In genomic region chr22:23956301-23956900, GRCh38 we compare ENCODE assay signal across 9 cellular contexts. TPM values are rescaled to one million over a fixed set of nuclear protein-coding genes. Genes with fewer than 3 reads are reported as not detected.
DNase-seq lines count a peak whose midpoint lies in the region; ATAC-seq and TF ChIP-seq lines count a peak whose summit lies in the region.
"Not testable (repeated sequence)": the region's sequence is repeated elsewhere in the genome, so short reads cannot be mapped to it uniquely, and the experiment has no call there.
"Had no signal": no experiment of that assay in that cellular context is flagged by ENCODE, and none has a peak within 500 bp of the region (broad histone marks: within the 10 kb centered on the region; RNA-seq: fewer than 3 reads in every experiment).

No MANE protein-coding gene starts in this region.

- DNase-seq in COLO668 (lab: John Stamatoyannopoulos, UW; ENCODE audit: unreplicated experiment) (peak; percentile 73), HK-2 (ENCODE audit: unreplicated experiment) (peak; percentile 49), NCI-H526 treated with DMSO at 0.1 percent for 48 hours (lab: John Stamatoyannopoulos, UW) (peak; percentile 0), astrocyte of the hippocampus (ENCODE audit: low read depth, low spot score) (peak; percentile 71), heart left ventricle (peak in 4 of 5 donors; percentile 49 to 81 (median 70))
- peak; percentile 27 to 80 for DNase-seq in stimulated activated CD8-positive, alpha-beta memory T cell treated with anti-CD3 and anti-CD28 coated beads, Interleukin-4, amount 100 ng/mL, for 4 hours (ENCODE audit: low read depth in 2 of 2, low spot score in 1 of 2)

- H3K4me1 ChIP-seq in heart left ventricle; neutrophil (ENCODE audit: control insufficient read depth in 1 of 2, insufficient read depth in 1 of 2, low read depth in 1 of 2, low read length in 1 of 2): not testable (repeated sequence)

- TF ChIP-seq CTCF in heart left ventricle (IDR thresholded peaks at IDR 0.05) = peak; percentile 58 to 88 (median 81)
- TF ChIP-seq CTCF in neutrophil (IDR thresholded peaks at IDR 0.05) = peak; percentile 83

- H3K36me3 ChIP-seq in heart left ventricle, neutrophil: not testable (repeated sequence)

- H3K4me3 ChIP-seq in heart left ventricle; neutrophil (ENCODE audit: low read depth in 1 of 2, low read length in 1 of 2): not testable (repeated sequence)

- not testable (repeated sequence) for H3K27ac ChIP-seq in heart left ventricle, neutrophil

- intact Hi-C loops in heart left ventricle (cut with DNase I) = loop anchor here in 4 of 10 donors (10.0 kb wide), 4 partner anchors 92 to 412 kb away; partner anchors contain the start of gene SUSD2 (in 1 of the 4)

- peak; percentile 86 to 94 for ATAC-seq in activated CD4-positive, CD25-positive, alpha-beta regulatory T cell treated with anti-CD3 and anti-CD28 coated beads, Interleukin-2, amount 50 U/mL, for 24 hours
- peak; percentile 50 to 73 (median 58) for ATAC-seq in heart left ventricle

- not testable (repeated sequence) for H3K27me3 ChIP-seq in heart left ventricle, neutrophil

- WGBS in heart left ventricle, 4 donors = 21 to 30% (median 23%) methylated on average over 12 of the region's 12 CpGs

- not testable (repeated sequence) for H3K9me3 ChIP-seq in heart left ventricle, neutrophil

- TF ChIP-seq POLR2A in heart left ventricle (IDR thresholded peaks at IDR 0.05) = not testable (repeated sequence)

RNA-seq across cellular contexts. Expression of gene GSTT2B, which starts 4.6 kb away (rescaled TPM):
- total RNA-seq in heart left ventricle = 10 to 100 TPM in 1 of 9 donors, 1 to 10 TPM in 7, under 1 TPM in 1; 0.81 to 15.5 (median 6.2) TPM
- 10 to 100 TPM in 1 of 2 donors, 1 to 10 TPM in 1; 6.6 to 19.9 TPM for polyA plus RNA-seq in heart left ventricle
- total RNA-seq: activated CD8-positive, alpha-beta memory T cell treated with anti-CD3 and anti-CD28 coated beads for 36 hours had no signal

RNA-seq across cellular contexts. Expression of gene DDTL, which starts 10.3 kb away (rescaled TPM):
- 1 to 10 TPM in 5 of 9 donors, not detected in 4; 1.1 to 2.3 (median 2.2) TPM for total RNA-seq in heart left ventricle
- polyA plus RNA-seq in heart left ventricle = 1 to 10 TPM; 2.8 to 6.7 TPM
- total RNA-seq: activated CD8-positive, alpha-beta memory T cell treated with anti-CD3 and anti-CD28 coated beads for 36 hours had no signal

RNA-seq across cellular contexts. Expression of gene DDT, which starts 17.8 kb away (rescaled TPM):
- 100 to 1,000 TPM; 117 to 210 (median 153) TPM for total RNA-seq in heart left ventricle
- polyA plus RNA-seq in heart left ventricle = 100 to 1,000 TPM; 301 to 399 TPM

RNA-seq across cellular contexts. Expression of gene GSTT2, which starts 23.5 kb away (rescaled TPM):
- total RNA-seq in heart left ventricle = under 1 TPM in 1 of 9 donors, not detected in 8; 0.60 TPM
- 1 to 10 TPM in 1 of 2 donors, under 1 TPM in 1; 0.30 to 2.1 TPM for polyA plus RNA-seq in heart left ventricle
- total RNA-seq: activated CD8-positive, alpha-beta memory T cell treated with anti-CD3 and anti-CD28 coated beads for 36 hours had no signal

RNA-seq across cellular contexts. Expression of gene GSTT4, which starts 48.9 kb away (rescaled TPM):
- total RNA-seq in heart left ventricle = not detected
- not detected for polyA plus RNA-seq in heart left ventricle
- total RNA-seq: activated CD8-positive, alpha-beta memory T cell treated with anti-CD3 and anti-CD28 coated beads for 36 hours had no signal

Comparison
In these comparisons a context has a peak if more than half of its experiments do, and no peak if none do; other contexts are left out.
1. DNase-seq: peak in every context shown above with its lines; median percentile 73 in COLO668; 71 in astrocyte of the hippocampus; 70 in heart left ventricle; 54 in stimulated activated CD8-positive, alpha-beta memory T cell treated with anti-CD3 and anti-CD28 coated beads, Interleukin-4, amount 100 ng/mL, for 4 hours; 49 in HK-2; 0 in NCI-H526 treated with DMSO at 0.1 percent for 48 hours.